In genomic region chr15:34600920-34601319, GRCh38 we compare ENCODE assay signal across 31 cellular contexts.
"Had no signal": no experiment of that assay in that cellular context is flagged by ENCODE, and none has a peak within 500 bp of the region (broad histone marks: within the 10 kb centered on the region; RNA-seq: fewer than 3 reads in every experiment).

No MANE protein-coding gene starts in this region.

- DNase-seq: activated CD4-positive, alpha-beta memory T cell treated with anti-CD3 and anti-CD28 coated beads, Interleukin-2, amount 10 ng/mL, durations not matched to agents 7 days and 5 days; activated CD4-positive, alpha-beta T cell treated with anti-CD3 and anti-CD28 coated beads for 1 hour; activated CD4-positive, alpha-beta T cell treated with anti-CD3 and anti-CD28 coated beads for 4 hours; activated CD4-positive, alpha-beta T cell treated with anti-CD3 and anti-CD28 coated beads, Interleukin-2, amount 10 ng/mL, durations not matched to agents 7 days and 5 days; activated CD4-positive, alpha-beta T cell treated with anti-CD3 and anti-CD28 coated beads, Interleukin-2, amount 50 U/mL, for 4 hours; activated CD8-positive, alpha-beta memory T cell treated with anti-CD3 and anti-CD28 coated beads, Interleukin-2, amount 50 U/mL, for 48 hours; activated gamma-delta T cell; activated naive CD4-positive, alpha-beta T cell; activated naive CD4-positive, alpha-beta T cell treated with anti-CD3 and anti-CD28 coated beads, Interleukin-2, amount 10 ng/mL, durations not matched to agents 7 days and 5 days; activated naive CD8-positive, alpha-beta T cell treated with anti-CD3 and anti-CD28 coated beads, Interleukin-2, amount 10 ng/mL, durations not matched to agents 7 days and 5 days; activated T-cell treated with anti-CD3 and anti-CD28 coated beads for 4 hours; activated T-cell treated with anti-CD3 and anti-CD28 coated beads, Interleukin-2, amount 50 U/mL, for 24 hours; activated T-cell treated with anti-CD3 and anti-CD28 coated beads, Interleukin-2, amount 50 U/mL, for 72 hours; central memory CD4-positive, alpha-beta T cell; cerebellar nuclear complex; colonic mucosa; effector CD8-positive, alpha-beta T cell; foreskin fibroblast; head of caudate nucleus; T-helper 17 cell had no signal

- H3K27me3 ChIP-seq: ascending aorta, breast epithelium, colonic mucosa had no signal

- H3K36me3 ChIP-seq: ascending aorta, breast epithelium, cardiac muscle cell, colonic mucosa had no signal

- H3K9me3 ChIP-seq: ascending aorta, breast epithelium, colonic mucosa had no signal

- ATAC-seq: activated naive CD4-positive, alpha-beta T cell treated with anti-CD3 and anti-CD28 coated beads, Interleukin-2, amount 50 U/mL, for 72 hours; activated T-cell treated with anti-CD3 and anti-CD28 coated beads, Interleukin-2, amount 50 U/mL, for 72 hours; esophagus mucosa; T-helper 17 cell; WTC11 had no signal

- H3K27ac ChIP-seq: ascending aorta, breast epithelium, cardiac muscle cell, colonic mucosa, VCaP had no signal

- H3K4me3 ChIP-seq: ascending aorta, breast epithelium, cardiac muscle cell, colonic mucosa had no signal

- FAIRE-seq: endometrium, endothelial cell of umbilical vein, frontal cortex, TTC549 had no signal

- H3K4me1 ChIP-seq: ascending aorta, breast epithelium, colonic mucosa had no signal
